Comparison of ENCODE assay signal across 29 cellular contexts in the genomic region with DNA sequence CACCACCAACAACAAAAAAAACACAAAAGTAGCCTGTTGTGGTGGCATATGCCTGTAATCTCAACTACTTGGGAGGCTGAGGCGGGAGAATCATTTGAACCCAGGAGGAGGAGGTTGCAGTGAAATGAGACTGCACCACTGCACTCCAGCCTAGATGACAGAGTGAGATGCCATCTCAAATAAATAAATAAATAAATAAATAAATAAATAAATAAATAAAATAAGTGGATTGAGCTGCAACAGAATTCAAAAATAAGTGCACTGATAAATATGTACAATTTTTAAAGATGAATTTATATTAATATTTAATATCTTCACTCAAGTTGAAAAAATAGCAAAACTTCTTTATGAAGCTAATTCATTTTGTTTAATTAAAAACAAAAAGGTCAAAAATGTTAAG.
"Had no signal": no experiment of that assay in that cellular context is flagged by ENCODE, and none has a peak within 500 bp of the region (broad histone marks: within the 10 kb centered on the region; RNA-seq: fewer than 3 reads in every experiment).

No MANE protein-coding gene starts in this region.

- H3K4me3 ChIP-seq: colonic mucosa, coronary artery, dorsolateral prefrontal cortex, esophagus muscularis mucosa, esophagus squamous epithelium, gastrocnemius medialis, gastroesophageal sphincter, heart left ventricle, heart right ventricle had no signal

- H3K4me1 ChIP-seq: colonic mucosa, esophagus muscularis mucosa, esophagus squamous epithelium, foreskin keratinocyte, gastrocnemius medialis, gastroesophageal sphincter, heart left ventricle, heart right ventricle had no signal

- H3K36me3 ChIP-seq: colonic mucosa, esophagus muscularis mucosa, esophagus squamous epithelium, gastrocnemius medialis, gastroesophageal sphincter, heart left ventricle, heart right ventricle had no signal

- H3K27ac Mint-ChIP-seq: dendritic cell treated with granulocyte-macrophage colony-stimulating factor and Interleukin-4, amounts not matched to agents 40 ng/mL and 50 ng/mL, for 4 days; effector memory CD8-positive, alpha-beta T cell; endodermal cell had no signal

- H3K9me3 ChIP-seq: colonic mucosa, esophagus squamous epithelium, gastrocnemius medialis, gastroesophageal sphincter, heart left ventricle had no signal

- DNase-seq: colonic mucosa; cortex of kidney; dermis blood vessel endothelial cell; dorsolateral prefrontal cortex; effector CD4-positive, alpha-beta T cell; effector CD8-positive, alpha-beta T cell; effector memory CD4-positive, alpha-beta T cell; effector memory CD8-positive, alpha-beta T cell; endodermal cell; erythroblast; esophagus squamous epithelium; foreskin fibroblast; foreskin keratinocyte; foreskin melanocyte; gastrocnemius medialis; glutamatergic neuron; head of caudate nucleus; heart left ventricle; heart right ventricle had no signal

- ATAC-seq: effector memory CD8-positive, alpha-beta T cell; esophagus mucosa; foreskin keratinocyte; gastrocnemius medialis; gastroesophageal sphincter; heart left ventricle; heart right ventricle had no signal

- H3K4me3 Mint-ChIP-seq: dendritic cell treated with granulocyte-macrophage colony-stimulating factor and Interleukin-4, amounts not matched to agents 40 ng/mL and 50 ng/mL, for 4 days; effector memory CD8-positive, alpha-beta T cell; endodermal cell had no signal

- H3K27me3 ChIP-seq: colonic mucosa, esophagus muscularis mucosa, esophagus squamous epithelium, foreskin keratinocyte, gastrocnemius medialis, heart left ventricle, heart right ventricle had no signal

- FAIRE-seq: colon, endometrium, endothelial cell of umbilical vein, frontal cortex had no signal

- H3K27ac ChIP-seq: colonic mucosa, coronary artery, dorsolateral prefrontal cortex, epithelial cell of prostate, esophagus muscularis mucosa, esophagus squamous epithelium, foreskin keratinocyte, gastrocnemius medialis, gastroesophageal sphincter, heart left ventricle, heart right ventricle had no signal

- H3K27me3 Mint-ChIP-seq: dendritic cell treated with granulocyte-macrophage colony-stimulating factor and Interleukin-4, amounts not matched to agents 40 ng/mL and 50 ng/mL, for 4 days; effector memory CD8-positive, alpha-beta T cell had no signal

- H3K4me1 Mint-ChIP-seq: endodermal cell had no signal
